13 cellular contexts compared by ENCODE assay signal in genomic region chr17:32496348-32497078, GRCh38. TPM values are rescaled to one million over a fixed set of nuclear protein-coding genes. Genes with fewer than 3 reads are reported as not detected.
DNase-seq lines count a peak whose midpoint lies in the region; ATAC-seq, FAIRE-seq and TF ChIP-seq lines count a peak whose summit lies in the region.
"Had no signal": no experiment of that assay in that cellular context is flagged by ENCODE, and none has a peak within 500 bp of the region (broad histone marks: within the 10 kb centered on the region; RNA-seq: fewer than 3 reads in every experiment).

No MANE protein-coding gene starts in this region.

- H3K27ac ChIP-seq in ACC112 (ENCODE audit: low read depth, low read length) = peak overlapping the region; percentile 58
- peak overlapping the region; percentile 89 for H3K27ac ChIP-seq in keratinocyte (ENCODE audit: control insufficient read depth, insufficient read depth, low read length)
- H3K27ac ChIP-seq: KMS-11, uterus had no signal

- H3K79me2 ChIP-seq in ACC112 (ENCODE audit: control insufficient read depth, insufficient read depth, low read length, unreplicated experiment) (no peaks in the 10 kb centered on the region), keratinocyte (ENCODE audit: control insufficient read depth, insufficient read depth, low read length) (peaks cover under 1% of the 10 kb centered on the region)

- H3K36me3 Mint-ChIP-seq in HFFc6 (ENCODE audit: low read depth) (no peaks in the 10 kb centered on the region), T-helper 17 cell (ENCODE audit: low read depth) (no peaks in the 10 kb centered on the region)
- H3K36me3 Mint-ChIP-seq: CD8-positive, alpha-beta T cell had no signal

- peak; percentile 98 for FAIRE-seq in keratinocyte (lab: Jason Lieb, UNC)
- FAIRE-seq: islet of Langerhans, TTC549 had no signal

- no peak overlapping the region for H3K4me3 ChIP-seq in ACC112 (ENCODE audit: low read depth, low read length)
- no peak overlapping the region for H3K4me3 ChIP-seq in astrocyte of the spinal cord (ENCODE audit: low read depth, low read length)
- no peak overlapping the region for H3K4me3 ChIP-seq in keratinocyte (ENCODE audit: control insufficient read depth in 2 of 3, extremely low read depth in 1 of 3, insufficient read depth in 2 of 3, low read depth in 1 of 3, low read length in 3 of 3)
- H3K4me3 ChIP-seq: uterus had no signal

- H3K4me1 ChIP-seq in ACC112 (ENCODE audit: control insufficient read depth, insufficient read depth, low read length, unreplicated experiment) (peaks cover 37% of the 10 kb centered on the region), keratinocyte (ENCODE audit: control insufficient read depth, extremely low read depth, insufficient read depth, low read length) (peaks cover 33% of the 10 kb centered on the region)

- H2AFZ ChIP-seq in ACC112 (ENCODE audit: low read length, unreplicated experiment) (no peak overlapping the region), keratinocyte (ENCODE audit: control insufficient read depth, low read length) (peak overlapping the region; percentile 59)

- H3K27me3 ChIP-seq in ACC112 (ENCODE audit: insufficient read depth, low read length) = no peaks in the 10 kb centered on the region
- H3K27me3 ChIP-seq in keratinocyte (ENCODE audit: control insufficient read depth, extremely low read depth, insufficient read depth, low read length) = no peaks in the 10 kb centered on the region
- H3K27me3 ChIP-seq: uterus had no signal

- DNase-seq in HFFc6 (peak; percentile 77), astrocyte of the spinal cord (ENCODE audit: low read depth, low spot score) (peak; percentile 81), keratinocyte (ENCODE audit: low read depth, low spot score) (peak; percentile 68), NCI-H1436 (lab: John Stamatoyannopoulos, UW) (no peak), T-helper 17 cell (no peak), iPS-NIHi7 (ENCODE audit: extremely low spot score) (no peak)
- DNase-seq: CD8-positive, alpha-beta T cell; uterus had no signal

- H3K27me3 Mint-ChIP-seq in HFFc6 (ENCODE audit: insufficient read depth) = 0 out of 2 replicates have a peak, but pooled peaks cover 2% of the 10 kb centered on the region
- H3K27me3 Mint-ChIP-seq in T-helper 17 cell = no peaks in the 10 kb centered on the region

- H3K36me3 ChIP-seq in ACC112 (ENCODE audit: insufficient read depth, low read length) = no peaks in the 10 kb centered on the region
- no peaks in the 10 kb centered on the region for H3K36me3 ChIP-seq in keratinocyte (ENCODE audit: control insufficient read depth in 2 of 2, extremely low read depth in 1 of 2, insufficient read depth in 2 of 2, low read length in 2 of 2)
- H3K36me3 ChIP-seq: uterus had no signal

- H3K4me3 Mint-ChIP-seq in HFFc6 (peak overlapping the region; percentile 58; the same call in 1 of the 2 replicates), T-helper 17 cell (no peak overlapping the region)
- H3K4me3 Mint-ChIP-seq: CD8-positive, alpha-beta T cell had no signal

- TF ChIP-seq CTCF in HFFc6 (IDR thresholded peaks at IDR 0.05) = no peak
- no peak for TF ChIP-seq CTCF in astrocyte of the spinal cord (IDR thresholded peaks at IDR 0.05; ENCODE audit: low read depth, low read length)
- no peak for TF ChIP-seq CTCF in keratinocyte (optimal IDR thresholded peaks at IDR 0.05 in 1 of 3, IDR thresholded peaks at IDR 0.05 in 1 of 3, conservative IDR thresholded peaks at IDR 0.05 in 1 of 3; ENCODE audit: extremely low read depth in 1 of 3, insufficient read depth in 2 of 3, low read length in 3 of 3)

- peak overlapping the region; percentile 54 for H3K4me2 ChIP-seq in keratinocyte (ENCODE audit: control insufficient read depth, extremely low read depth, insufficient read depth, low read depth, low read length)
- H3K4me2 ChIP-seq: KMS-11 had no signal

- H3K9me1 ChIP-seq in keratinocyte (ENCODE audit: control insufficient read depth, extremely low read depth, insufficient read depth, low read length) = no peaks in the 10 kb centered on the region

- peak overlapping the region; percentile 63 for H3K9ac ChIP-seq in keratinocyte (ENCODE audit: control insufficient read depth, extremely low read depth, insufficient read depth, low read length)
- H3K9ac ChIP-seq: KMS-11 had no signal

- H3K27ac Mint-ChIP-seq in HFFc6 (peak overlapping the region; percentile 93), T-helper 17 cell (no peak overlapping the region)
- H3K27ac Mint-ChIP-seq: CD8-positive, alpha-beta T cell had no signal

- dilution Hi-C loops in keratinocyte (cut with MboI; ENCODE audit: extremely low pct_ligation_motif_present, low sequenced_read_pairs) = no loop called here

- H3K9me3 ChIP-seq in keratinocyte (ENCODE audit: control insufficient read depth, low read depth, low read length) = no peaks in the 10 kb centered on the region
- no peaks in the 10 kb centered on the region for H3K9me3 ChIP-seq in T-helper 17 cell (ENCODE audit: control insufficient read depth, low read length, poor library complexity, severe bottlenecking)
- H3K9me3 ChIP-seq: uterus had no signal

- no peaks in the 10 kb centered on the region for H4K20me1 ChIP-seq in keratinocyte (ENCODE audit: control insufficient read depth, extremely low read depth, insufficient read depth, low read length)

- in situ Hi-C loops in astrocyte of the spinal cord (cut with HindIII; ENCODE audit: low sequenced_read_pairs) = no loop called here

- H3K4me1 Mint-ChIP-seq in HFFc6 (ENCODE audit: low read depth) (peaks cover 37% of the 10 kb centered on the region), T-helper 17 cell (peaks cover 15% of the 10 kb centered on the region)

- ATAC-seq in GM18519 (IDR thresholded peaks at IDR 0.05; ENCODE audit: low FRiP score, unreplicated experiment) (no peak), T-helper 17 cell (no peak)
- ATAC-seq: CD8-positive, alpha-beta T cell had no signal

- H3K9me3 Mint-ChIP-seq in HFFc6 = no peaks in the 10 kb centered on the region
- H3K9me3 Mint-ChIP-seq: CD8-positive, alpha-beta T cell had no signal

RNA-seq across cellular contexts. Expression of gene CDK5R1, which starts 9.7 kb away (rescaled TPM):
- total RNA-seq in HFFc6 (2021; fragmentation: NEBNext Ultra II Directional; extraction: Animal tissue kit (Norgen Biotek cat#: 25700)) = 1 to 10 TPM in 5 of 6 experiments, under 1 TPM in 1; 1.00 to 1.9 (median 1.3) TPM
- 2.4 to 4.9 TPM (median 2.9 TPM) in 3 replicates for polyA plus RNA-seq in keratinocyte
- polyA plus RNA-seq in keratinocyte (2011; ENCODE audit: low read depth) = 2.4 TPM
- polyA plus RNA-seq in keratinocyte (2011; cell fraction: cytosol; rRNA removed) = 1.9 and 2.3 TPM in 2 replicates
- 6.7 and 7.0 TPM in 2 replicates for polyA plus RNA-seq in keratinocyte (2011; cell fraction: nucleus; rRNA removed)
- polyA plus RNA-seq in keratinocyte (2012; ENCODE audit: low replicate concordance) = 5.8 and 5.9 TPM in 2 replicates
- 3.9 to 6.2 TPM (median 4.1 TPM) in 3 replicates for polyA minus RNA-seq in keratinocyte
- 8.1 TPM for polyA minus RNA-seq in keratinocyte (2011; cell fraction: cytosol; rRNA and poly(A)+ RNA removed)
- 5.1 and 8.2 TPM in 2 replicates for polyA minus RNA-seq in keratinocyte (2011; cell fraction: nucleus; rRNA and poly(A)+ RNA removed)
- total RNA-seq in T-helper 17 cell = 1 to 10 TPM; 8.0 to 8.2 TPM

RNA-seq across cellular contexts. Expression of gene PSMD11, which starts 52.2 kb away (rescaled TPM):
- 100 to 1,000 TPM; 105 to 121 (median 110) TPM for total RNA-seq in HFFc6 (2021; fragmentation: NEBNext Ultra II Directional; extraction: Animal tissue kit (Norgen Biotek cat#: 25700))
- polyA plus RNA-seq in keratinocyte = 85.5 to 121 TPM (median 103 TPM) in 3 replicates
- 123 TPM for polyA plus RNA-seq in keratinocyte (2011; ENCODE audit: low read depth)
- polyA plus RNA-seq in keratinocyte (2011; cell fraction: cytosol; rRNA removed) = 65.1 and 85.6 TPM in 2 replicates
- 72.5 and 77.3 TPM in 2 replicates for polyA plus RNA-seq in keratinocyte (2011; cell fraction: nucleus; rRNA removed)
- 88.6 and 123 TPM in 2 replicates for polyA plus RNA-seq in keratinocyte (2012; ENCODE audit: low replicate concordance)
- 94.2 to 160 TPM (median 129 TPM) in 3 replicates for polyA minus RNA-seq in keratinocyte
- polyA minus RNA-seq in keratinocyte (2011; cell fraction: cytosol; rRNA and poly(A)+ RNA removed) = 88.8 TPM
- polyA minus RNA-seq in keratinocyte (2011; cell fraction: nucleus; rRNA and poly(A)+ RNA removed) = 40.2 and 74.0 TPM in 2 replicates
- 10 to 100 TPM; 66.1 to 81.7 TPM for total RNA-seq in T-helper 17 cell

Comparison
In these comparisons a context has a peak if more than half of its experiments do, and no peak if none do; other contexts are left out.
1. DNase-seq: peak in HFFc6 (single experiment), astrocyte of the spinal cord (single experiment) and keratinocyte (single experiment); none in NCI-H1436 (single experiment), T-helper 17 cell (0 of 3) and iPS-NIHi7 (single experiment).